Comparison of ENCODE assay signal across 16 cellular contexts in genomic region chr3:72120806-72121778, GRCh38.
DNase-seq lines count a peak whose midpoint lies in the region; ATAC-seq and TF ChIP-seq lines count a peak whose summit lies in the region.
"Had no signal": no experiment of that assay in that cellular context is flagged by ENCODE, and none has a peak within 500 bp of the region (broad histone marks: within the 10 kb centered on the region; RNA-seq: fewer than 3 reads in every experiment).

No MANE protein-coding gene starts in this region.

- H4K20me1 ChIP-seq in PC-9 (ENCODE audit: insufficient read depth) = no peaks in the 10 kb centered on the region

- H3K4me1 ChIP-seq in PC-9 (replicated peaks; ENCODE audit: insufficient read depth) = no peaks in the 10 kb centered on the region
- peaks cover 0 to 18% (median 0%) of the 10 kb centered on the region in 9 donors for H3K4me1 ChIP-seq in heart right ventricle
- H3K4me1 ChIP-seq: right atrium auricular region had no signal

- intact Hi-C loops in PC-9 (cut with micrococcal nuclease; ENCODE audit: unreplicated experiment) = no loop called here
- intact Hi-C loops in heart right ventricle (cut with DNase I) = no loop called here

- no TSS peak for BruUV-seq in PC-9 (replicated peaks; lab: Mats Ljungman, UMichigan)

- H3K36me3 Mint-ChIP-seq in T-helper 17 cell (ENCODE audit: low read depth) = no peaks in the 10 kb centered on the region
- H3K36me3 Mint-ChIP-seq: brain had no signal

- peak; percentile 85 for ATAC-seq in GM18517 (IDR thresholded peaks at IDR 0.05; ENCODE audit: unreplicated experiment)
- peak; percentile 67 for ATAC-seq in GM19467 (IDR thresholded peaks at IDR 0.05; ENCODE audit: unreplicated experiment)
- peak; percentile 81 for ATAC-seq in HG02798 (IDR thresholded peaks at IDR 0.05; ENCODE audit: poor library complexity, unreplicated experiment)
- ATAC-seq in HG03565 (IDR thresholded peaks at IDR 0.05; ENCODE audit: unreplicated experiment) = peak; percentile 73
- ATAC-seq in HG03097 (IDR thresholded peaks at IDR 0.05; ENCODE audit: low FRiP score, unreplicated experiment) = no peak
- no peak for ATAC-seq in heart right ventricle
- no peak for ATAC-seq in T-helper 17 cell
- ATAC-seq: gastroesophageal sphincter had no signal

- TF ChIP-seq CTCF in PC-9 (conservative IDR thresholded peaks at IDR 0.05) (no peak), heart right ventricle (IDR thresholded peaks at IDR 0.05) (no peak)

- H3K27ac ChIP-seq in PC-9 (no peak overlapping the region), heart right ventricle (no peak overlapping the region)
- H3K27ac ChIP-seq: gastroesophageal sphincter, right atrium auricular region had no signal

- no peaks in the 10 kb centered on the region for H3K9me2 ChIP-seq in PC-9 (ENCODE audit: insufficient read depth)

- H2AFZ ChIP-seq in PC-9 = no peak overlapping the region

- peaks cover 3% of the 10 kb centered on the region for H3K4me1 Mint-ChIP-seq in T-helper 17 cell
- H3K4me1 Mint-ChIP-seq: brain had no signal

- H3K27ac Mint-ChIP-seq in T-helper 17 cell = no peak overlapping the region
- H3K27ac Mint-ChIP-seq: activated T-helper 2 cell treated with anti-CD3 and anti-CD28 coated beads, Interferon-gamma antibody, Interleukin-2, Interleukin-4, amounts not matched to agents 10 μg/mL and 5 μg/mL and 100 μg/mL, durations not matched to agents 14 hours and 24 hours and 36 hours; brain; endodermal cell had no signal

- no peak overlapping the region for H3K4me2 ChIP-seq in PC-9

- WGBS in heart right ventricle, 2 donors = 81 to 86% methylated on average over 5 of the region's 5 CpGs

- CTCF ChIA-PET in PC-9 (lab: Charles Lee) = no interaction called here

- H3K4me3 ChIP-seq in PC-9 (no peak overlapping the region), heart right ventricle (no peak overlapping the region)
- H3K4me3 ChIP-seq: gastroesophageal sphincter, right atrium auricular region had no signal

- H3K79me2 ChIP-seq in PC-9 (ENCODE audit: low read depth) = no peaks in the 10 kb centered on the region

- no peaks in the 10 kb centered on the region for H3K9me3 ChIP-seq in PC-9 (ENCODE audit: insufficient read depth, low read depth)
- no peaks in the 10 kb centered on the region for H3K9me3 ChIP-seq in heart right ventricle
- no peaks in the 10 kb centered on the region for H3K9me3 ChIP-seq in T-helper 17 cell (ENCODE audit: control insufficient read depth, low read length, poor library complexity, severe bottlenecking)
- H3K9me3 ChIP-seq: gastroesophageal sphincter, right atrium auricular region had no signal

- H3K27me3 ChIP-seq in PC-9 (ENCODE audit: insufficient read depth, low read depth) = no peaks in the 10 kb centered on the region
- no peaks in the 10 kb centered on the region for H3K27me3 ChIP-seq in heart right ventricle
- H3K27me3 ChIP-seq: gastroesophageal sphincter, right atrium auricular region had no signal

- DNase-seq in PC-9 = no peak
- DNase-seq in heart right ventricle = no peak
- no peak for DNase-seq in T-helper 17 cell
- DNase-seq: activated CD4-positive, alpha-beta T cell treated with anti-CD3 and anti-CD28 coated beads for 1 hour; C1 segment of cervical spinal cord; endodermal cell; NCI-H1436 treated with DMSO at 0.1 percent for 48 hours had no signal

- no peak overlapping the region for H3K4me3 Mint-ChIP-seq in T-helper 17 cell
- H3K4me3 Mint-ChIP-seq: brain, endodermal cell had no signal

- H3F3A ChIP-seq in PC-9 (ENCODE audit: insufficient read depth, low read depth) = no peaks in the 10 kb centered on the region

- H3K36me3 ChIP-seq in PC-9 (ENCODE audit: low read depth) = no peaks in the 10 kb centered on the region
- H3K36me3 ChIP-seq in heart right ventricle = no peaks in the 10 kb centered on the region
- H3K36me3 ChIP-seq: gastroesophageal sphincter, right atrium auricular region had no signal

- H3K27me3 Mint-ChIP-seq in T-helper 17 cell = peaks cover 17% of the 10 kb centered on the region

- POLR2A ChIA-PET in PC-9 (lab: Charles Lee; ENCODE audit: unreplicated experiment) = no interaction called here

Comparison
In these comparisons a context has a peak if more than half of its experiments do, and no peak if none do; other contexts are left out.
1. ATAC-seq: peak in GM18517 (single experiment), GM19467 (single experiment), HG02798 (single experiment) and HG03565 (single experiment); none in HG03097 (single experiment), heart right ventricle (0 of 8) and T-helper 17 cell (single experiment).